ENCODE assay signal across 12 cellular contexts in the genomic region with DNA sequence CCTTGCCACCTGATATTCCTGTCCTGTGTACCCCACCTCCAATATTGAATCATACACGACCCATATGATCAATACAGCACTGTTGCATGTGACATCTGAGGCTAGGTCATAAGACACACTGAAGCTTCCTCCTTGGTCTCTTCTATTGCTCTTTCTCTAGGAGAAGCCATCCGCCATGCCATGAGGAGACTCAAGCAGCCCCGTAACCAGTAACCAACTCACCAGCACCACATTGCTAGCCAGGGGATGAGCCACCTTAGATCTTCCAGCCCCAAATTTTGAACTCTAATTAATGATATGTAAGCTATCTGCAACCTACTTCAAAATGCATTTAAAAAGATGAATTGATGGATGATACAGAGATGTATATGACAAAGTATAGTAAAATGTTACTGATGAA. TPM values are rescaled to one million over a fixed set of nuclear protein-coding genes. Genes with fewer than 3 reads are reported as not detected.
DNase-seq lines count a peak whose midpoint lies in the region; ATAC-seq and TF ChIP-seq lines count a peak whose summit lies in the region.
"Had no signal": no experiment of that assay in that cellular context is flagged by ENCODE, and none has a peak within 500 bp of the region (broad histone marks: within the 10 kb centered on the region; RNA-seq: fewer than 3 reads in every experiment).

No MANE protein-coding gene starts in this region.

- peaks cover 24% of the 10 kb centered on the region for H3K4me1 Mint-ChIP-seq in stimulated activated naive CD8-positive, alpha-beta T cell treated with anti-CD3 and anti-CD28 coated beads, Interleukin-15, Interleukin-2, amounts not matched to agents 100 ng/mL and 50 ng/mL, for 24 hours (ENCODE audit: low read depth)
- peaks cover 7% of the 10 kb centered on the region for H3K4me1 Mint-ChIP-seq in activated naive CD8-positive, alpha-beta T cell treated with anti-CD3 and anti-CD28 coated beads for 36 hours

- peak overlapping the region; percentile 66 for H3K4me3 ChIP-seq in lower lobe of right lung

- no peaks in the 10 kb centered on the region for H3K27me3 Mint-ChIP-seq in stimulated activated naive CD8-positive, alpha-beta T cell treated with anti-CD3 and anti-CD28 coated beads, Interleukin-15, Interleukin-2, amounts not matched to agents 100 ng/mL and 50 ng/mL, for 24 hours
- no peaks in the 10 kb centered on the region for H3K27me3 Mint-ChIP-seq in activated naive CD8-positive, alpha-beta T cell treated with anti-CD3 and anti-CD28 coated beads for 36 hours

- H3K9me3 ChIP-seq in lower lobe of right lung, result peaks cover 29% of the 10 kb centered on the region

- no peaks in the 10 kb centered on the region for H3K27me3 ChIP-seq in lower lobe of right lung (ENCODE audit: low read depth)
- H3K27me3 ChIP-seq: ascending aorta had no signal

- no peaks in the 10 kb centered on the region for H3K36me3 ChIP-seq in lower lobe of right lung
- H3K36me3 ChIP-seq: ascending aorta had no signal

- no peak for DNase-seq in stimulated activated naive CD8-positive, alpha-beta T cell treated with anti-CD3 and anti-CD28 coated beads, Interleukin-15, Interleukin-2, amounts not matched to agents 100 U/mL and 50 U/mL, for 24 hours
- DNase-seq in activated naive CD8-positive, alpha-beta T cell treated with anti-CD3 and anti-CD28 coated beads for 36 hours, result no peak
- DNase-seq in lower lobe of right lung, result no peak
- no peak for DNase-seq in NCI-H2081 (lab: John Stamatoyannopoulos, UW)
- no peak for DNase-seq in iPS-NIHi11 (ENCODE audit: low spot score)
- DNase-seq in AG20443 (ENCODE audit: low spot score), result no peak
- DNase-seq: SIG-M5 had no signal

- H3K27ac Mint-ChIP-seq in stimulated activated naive CD8-positive, alpha-beta T cell treated with anti-CD3 and anti-CD28 coated beads, Interleukin-15, Interleukin-2, amounts not matched to agents 100 ng/mL and 50 ng/mL, for 24 hours, result no peak overlapping the region
- H3K27ac Mint-ChIP-seq in activated naive CD8-positive, alpha-beta T cell treated with anti-CD3 and anti-CD28 coated beads for 36 hours, result peak overlapping the region; percentile 95

- intact Hi-C loops in lower lobe of right lung (cut with DNase I), result no loop called here

- peaks cover 23% of the 10 kb centered on the region for H3K9me3 Mint-ChIP-seq in stimulated activated naive CD8-positive, alpha-beta T cell treated with anti-CD3 and anti-CD28 coated beads, Interleukin-15, Interleukin-2, amounts not matched to agents 100 ng/mL and 50 ng/mL, for 24 hours
- peaks cover 33% of the 10 kb centered on the region for H3K9me3 Mint-ChIP-seq in activated naive CD8-positive, alpha-beta T cell treated with anti-CD3 and anti-CD28 coated beads for 36 hours

- no peak for ATAC-seq in stimulated activated naive CD8-positive, alpha-beta T cell treated with anti-CD3 and anti-CD28 coated beads, Interleukin-15, Interleukin-2, amounts not matched to agents 100 U/mL and 50 U/mL, for 24 hours
- no peak for ATAC-seq in lower lobe of right lung
- ATAC-seq in GM19452 (IDR thresholded peaks at IDR 0.05; ENCODE audit: unreplicated experiment), result no peak

- H3K27ac ChIP-seq in lower lobe of right lung, result peak overlapping the region; percentile 90

- peak overlapping the region; percentile 89 for H3K4me3 Mint-ChIP-seq in stimulated activated naive CD8-positive, alpha-beta T cell treated with anti-CD3 and anti-CD28 coated beads, Interleukin-15, Interleukin-2, amounts not matched to agents 100 ng/mL and 50 ng/mL, for 24 hours
- H3K4me3 Mint-ChIP-seq in activated naive CD8-positive, alpha-beta T cell treated with anti-CD3 and anti-CD28 coated beads for 36 hours, result peak overlapping the region; percentile 92

- no peak for TF ChIP-seq CTCF in lower lobe of right lung (IDR thresholded peaks at IDR 0.05)

- peaks cover 21% of the 10 kb centered on the region for H3K36me3 Mint-ChIP-seq in stimulated activated naive CD8-positive, alpha-beta T cell treated with anti-CD3 and anti-CD28 coated beads, Interleukin-15, Interleukin-2, amounts not matched to agents 100 ng/mL and 50 ng/mL, for 24 hours (ENCODE audit: low read depth)
- peaks cover 22% of the 10 kb centered on the region for H3K36me3 Mint-ChIP-seq in activated naive CD8-positive, alpha-beta T cell treated with anti-CD3 and anti-CD28 coated beads for 36 hours

- peaks cover 11% of the 10 kb centered on the region for H3K4me1 ChIP-seq in lower lobe of right lung

RNA-seq across cellular contexts. Expression of a gene that starts 28.6 kb away (rescaled TPM):
- 10 to 100 TPM; 10.5 to 11.6 TPM for total RNA-seq in activated naive CD8-positive, alpha-beta T cell treated with anti-CD3 and anti-CD28 coated beads for 36 hours
- 11.2 TPM for total RNA-seq in lower lobe of right lung

RNA-seq across cellular contexts. Expression of a gene that starts 39.6 kb away (rescaled TPM):
- not detected for total RNA-seq in activated naive CD8-positive, alpha-beta T cell treated with anti-CD3 and anti-CD28 coated beads for 36 hours
- not detected for total RNA-seq in lower lobe of right lung
- total RNA-seq: ascending aorta, HT1080, lung microvascular endothelial cell had no signal

RNA-seq across cellular contexts. Expression of a gene that starts 49.0 kb away (rescaled TPM):
- not detected for total RNA-seq in activated naive CD8-positive, alpha-beta T cell treated with anti-CD3 and anti-CD28 coated beads for 36 hours
- not detected for total RNA-seq in lower lobe of right lung
- total RNA-seq: ascending aorta, HT1080, lung microvascular endothelial cell had no signal

RNA-seq across cellular contexts. Expression of a gene that starts 58.1 kb away (rescaled TPM):
- total RNA-seq in activated naive CD8-positive, alpha-beta T cell treated with anti-CD3 and anti-CD28 coated beads for 36 hours, result not detected
- not detected for total RNA-seq in lower lobe of right lung
- total RNA-seq: ascending aorta, HT1080, lung microvascular endothelial cell had no signal
